8 cellular contexts compared by ENCODE assay signal in the genomic region with DNA sequence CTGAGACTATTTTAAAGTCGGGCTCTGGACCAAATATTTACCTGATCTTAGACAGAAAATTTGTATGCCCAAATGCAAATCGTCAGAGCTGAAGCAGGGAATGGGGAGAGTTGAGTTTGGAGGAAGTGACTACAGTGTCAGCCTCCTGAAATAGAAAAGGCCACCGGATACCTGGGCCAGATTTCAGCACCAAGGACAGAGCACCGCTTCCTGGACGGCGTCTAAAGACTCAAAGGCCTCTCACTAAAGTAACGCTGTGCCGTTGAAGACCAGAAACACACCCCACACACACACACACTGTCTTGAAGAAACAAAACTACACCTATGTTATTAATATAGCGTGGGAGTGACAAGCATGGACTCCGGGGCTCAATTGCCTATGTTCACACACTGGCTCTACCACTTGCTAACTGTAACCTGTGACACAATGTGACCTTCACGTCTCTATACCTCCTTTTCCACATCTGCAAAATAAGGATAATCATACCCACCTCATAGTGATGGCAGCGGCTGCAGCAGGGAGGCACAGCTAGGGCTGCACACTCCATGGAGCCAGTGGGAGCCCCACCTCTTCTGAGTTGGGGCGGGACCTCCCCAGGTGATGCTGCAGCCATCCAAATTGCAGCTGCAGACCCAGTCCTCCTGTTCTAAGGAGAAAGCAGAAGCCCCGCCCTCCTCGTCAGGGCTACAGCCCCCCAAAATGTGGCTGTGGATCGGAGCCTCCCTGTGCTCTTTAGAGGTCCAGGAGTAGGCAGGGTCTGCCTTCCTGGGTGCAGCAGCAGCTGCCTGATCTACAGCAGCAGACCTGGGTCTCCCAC. TPM values are rescaled to one million over a fixed set of nuclear protein-coding genes. Genes with fewer than 3 reads are reported as not detected.
DNase-seq lines count a peak whose midpoint lies in the region; ATAC-seq and TF ChIP-seq lines count a peak whose summit lies in the region.

No MANE protein-coding gene starts in this region.

- H2AFZ ChIP-seq in GM23338 = no peak overlapping the region

- ATAC-seq in GM23338 = peak; percentile 97
- ATAC-seq in GM18511 (IDR thresholded peaks at IDR 0.05; ENCODE audit: unreplicated experiment) = no peak
- ATAC-seq in GM18907 (IDR thresholded peaks at IDR 0.05; ENCODE audit: unreplicated experiment) = no peak

- H3K27ac ChIP-seq in GM23338 (ENCODE audit: low read depth) = no peak overlapping the region
- H3K27ac ChIP-seq in RWPE1 = no peak overlapping the region

- POLR2A ChIA-PET in RWPE1 (lab: Yijun Ruan, JAX; ENCODE audit: low non-redundant PET) = no interaction called here

- no peak overlapping the region for H3K4me3 ChIP-seq in GM23338

- peaks cover 3% of the 10 kb centered on the region; the same call in 1 of the 3 replicates for H3K9me3 Mint-ChIP-seq in GM23338

- no peak overlapping the region for H3K4me2 ChIP-seq in GM23338

- H3K79me2 ChIP-seq in GM23338 (replicated peaks; ENCODE audit: insufficient read depth) = no peaks in the 10 kb centered on the region

- no peaks in the 10 kb centered on the region; the same call in 2 of the 3 replicates for H3K36me3 Mint-ChIP-seq in GM23338 (ENCODE audit: low read depth)

- H3K4me1 Mint-ChIP-seq in GM23338 = peaks cover 6% of the 10 kb centered on the region; the same call in 1 of the 3 replicates

- peaks cover 12% of the 10 kb centered on the region for H3K27me3 Mint-ChIP-seq in GM23338 (ENCODE audit: insufficient read depth, low read depth, poor library complexity)

- no peaks in the 10 kb centered on the region for H3K27me3 ChIP-seq in GM23338 (ENCODE audit: insufficient read depth)

- no peak overlapping the region for H3K27ac Mint-ChIP-seq in GM23338

- no peak overlapping the region for H3K4me3 Mint-ChIP-seq in GM23338

- H4K20me1 ChIP-seq in GM23338 (replicated peaks; ENCODE audit: insufficient read depth) = 0 out of 2 replicates have a peak, but pooled peaks cover 3% of the 10 kb centered on the region

- H3F3A ChIP-seq in GM23338 (replicated peaks; ENCODE audit: low read depth) = no peaks in the 10 kb centered on the region

- no peaks in the 10 kb centered on the region for H3K9me2 ChIP-seq in GM23338 (ENCODE audit: insufficient read depth)

- no peaks in the 10 kb centered on the region for H3K36me3 ChIP-seq in GM23338 (ENCODE audit: insufficient read depth)

- DNase-seq in GM23338 (ENCODE audit: low spot score) = peak; percentile 89
- peak; percentile 62 for DNase-seq in RWPE1 (ENCODE audit: low spot score)
- peak; percentile 59 for DNase-seq in activated naive CD4-positive, alpha-beta T cell treated with anti-CD3 and anti-CD28 coated beads, Interleukin-2, amount 50 U/mL, for 16 hours
- DNase-seq in islet precursor cell = peak; percentile 91
- peak; percentile 21 for DNase-seq in stimulated activated CD8-positive, alpha-beta memory T cell treated with anti-CD3 and anti-CD28 coated beads, Interleukin-12 subunit alpha, Interleukin-12 subunit beta, amount 100 ng/mL, for 24 hours (ENCODE audit: extremely low read depth)
- DNase-seq in 8988T = no peak

- no peak for TF ChIP-seq CTCF in GM23338 (conservative IDR thresholded peaks at IDR 0.05; ENCODE audit: low read depth in 2 of 2)
- no peak for TF ChIP-seq CTCF in RWPE1 (conservative IDR thresholded peaks at IDR 0.05; ENCODE audit: low read depth)

- H3K4me1 ChIP-seq in GM23338 (ENCODE audit: insufficient read depth) = no peaks in the 10 kb centered on the region

- CTCF ChIA-PET in RWPE1 (lab: Yijun Ruan, JAX) = interaction anchor here (0.7 kb wide), 1 partner anchor 313 kb away, joined by 4 read pairs; no protein-coding TSS in a partner anchor

TF ChIP-seq in GM23338, 12 proteins besides CTCF, POLR2A, EP300 and RAD21:
- no peak for TF ChIP-seq NANOG (IDR thresholded peaks at IDR 0.05; ENCODE audit: borderline replicate concordance)
- TF ChIP-seq, protein P1, sequence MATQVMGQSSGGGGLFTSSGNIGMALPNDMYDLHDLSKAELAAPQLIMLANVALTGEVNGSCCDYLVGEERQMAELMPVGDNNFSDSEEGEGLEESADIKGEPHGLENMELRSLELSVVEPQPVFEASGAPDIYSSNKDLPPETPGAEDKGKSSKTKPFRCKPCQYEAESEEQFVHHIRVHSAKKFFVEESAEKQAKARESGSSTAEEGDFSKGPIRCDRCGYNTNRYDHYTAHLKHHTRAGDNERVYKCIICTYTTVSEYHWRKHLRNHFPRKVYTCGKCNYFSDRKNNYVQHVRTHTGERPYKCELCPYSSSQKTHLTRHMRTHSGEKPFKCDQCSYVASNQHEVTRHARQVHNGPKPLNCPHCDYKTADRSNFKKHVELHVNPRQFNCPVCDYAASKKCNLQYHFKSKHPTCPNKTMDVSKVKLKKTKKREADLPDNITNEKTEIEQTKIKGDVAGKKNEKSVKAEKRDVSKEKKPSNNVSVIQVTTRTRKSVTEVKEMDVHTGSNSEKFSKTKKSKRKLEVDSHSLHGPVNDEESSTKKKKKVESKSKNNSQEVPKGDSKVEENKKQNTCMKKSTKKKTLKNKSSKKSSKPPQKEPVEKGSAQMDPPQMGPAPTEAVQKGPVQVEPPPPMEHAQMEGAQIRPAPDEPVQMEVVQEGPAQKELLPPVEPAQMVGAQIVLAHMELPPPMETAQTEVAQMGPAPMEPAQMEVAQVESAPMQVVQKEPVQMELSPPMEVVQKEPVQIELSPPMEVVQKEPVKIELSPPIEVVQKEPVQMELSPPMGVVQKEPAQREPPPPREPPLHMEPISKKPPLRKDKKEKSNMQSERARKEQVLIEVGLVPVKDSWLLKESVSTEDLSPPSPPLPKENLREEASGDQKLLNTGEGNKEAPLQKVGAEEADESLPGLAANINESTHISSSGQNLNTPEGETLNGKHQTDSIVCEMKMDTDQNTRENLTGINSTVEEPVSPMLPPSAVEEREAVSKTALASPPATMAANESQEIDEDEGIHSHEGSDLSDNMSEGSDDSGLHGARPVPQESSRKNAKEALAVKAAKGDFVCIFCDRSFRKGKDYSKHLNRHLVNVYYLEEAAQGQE (IDR thresholded peaks at IDR 0.05; ENCODE audit: unreplicated experiment) = peak; percentile 94
- TF ChIP-seq CREB1 (CRISPR knock-in tag; IDR thresholded peaks at IDR 0.05; ENCODE audit: low read depth) = no peak
- no peak for TF ChIP-seq ZNF114 (CRISPR knock-in tag; IDR thresholded peaks at IDR 0.05)

RNA-seq across cellular contexts. Expression of gene KRT76, which starts 35.6 kb away (rescaled TPM):
- total RNA-seq in GM23338 (2014; rRNA removed; shearing (Covaris generic)) = not detected in 2 replicates
- not detected in 2 replicates for polyA plus RNA-seq in GM23338 (2016; fragmentation: Nextera tagmentation; extraction: Ambion mirVana)

RNA-seq across cellular contexts. Expression of gene KRT77, which starts 38.3 kb away (rescaled TPM):
- not detected in 2 replicates for total RNA-seq in GM23338 (2014; rRNA removed; shearing (Covaris generic))
- not detected in 2 replicates for polyA plus RNA-seq in GM23338 (2016; fragmentation: Nextera tagmentation; extraction: Ambion mirVana)

RNA-seq across cellular contexts. Expression of gene KRT3, which starts 54.3 kb away (rescaled TPM):
- total RNA-seq in GM23338 (2014; rRNA removed; shearing (Covaris generic)) = not detected in 2 replicates
- not detected in 2 replicates for polyA plus RNA-seq in GM23338 (2016; fragmentation: Nextera tagmentation; extraction: Ambion mirVana)
